25 cellular contexts compared by ENCODE assay signal in genomic region chr11:110973401-110973980, GRCh38.
"Had no signal": no experiment of that assay in that cellular context is flagged by ENCODE, and none has a peak within 500 bp of the region (broad histone marks: within the 10 kb centered on the region; RNA-seq: fewer than 3 reads in every experiment).

No MANE protein-coding gene starts in this region.

- H3K36me3 Mint-ChIP-seq: activated naive CD8-positive, alpha-beta T cell treated with anti-CD3 and anti-CD28 coated beads for 36 hours; memory B cell; stimulated activated naive B cell treated with anti-CD40 and anti-IgM and Interleukin-4, amounts not matched to agents 10 μg/mL and 1 μg/mL and 100 μg/mL, for 72 hours had no signal

- DNase-seq: activated B cell treated with CpG ODN at 0.5 μM for 24 hours; activated CD4-positive, alpha-beta T cell treated with anti-CD3 and anti-CD28 coated beads for 4 hours; activated CD4-positive, alpha-beta T cell treated with anti-CD3 and anti-CD28 coated beads, Interleukin-2, amount 50 U/mL, for 48 hours; activated CD8-positive, alpha-beta memory T cell treated with anti-CD3 and anti-CD28 coated beads, Interleukin-2, amount 50 U/mL, for 48 hours; activated naive CD4-positive, alpha-beta T cell; activated naive CD8-positive, alpha-beta T cell treated with anti-CD3 and anti-CD28 coated beads for 36 hours; activated T-cell treated with anti-CD3 and anti-CD28 coated beads, Interleukin-2, amount 50 U/mL, for 4 hours; cortex of kidney; heart left ventricle; left colon; mucosa of descending colon; retina; sigmoid colon; stimulated activated CD4-positive, alpha-beta T cell treated with anti-CD3 and anti-CD28 coated beads, Interleukin-2, amount 100 ng/mL, for 48 hours; stimulated activated CD8-positive, alpha-beta memory T cell treated with anti-CD3 and anti-CD28 coated beads, Interleukin-4, amount 100 ng/mL, for 48 hours; stimulated activated naive B cell treated with anti-CD40 and anti-IgM and Interleukin-4, amounts not matched to agents 10 μg/mL and 1 μg/mL and 100 μg/mL, for 72 hours; T1000; transverse colon; uterus had no signal

- H3K4me1 Mint-ChIP-seq: activated naive CD8-positive, alpha-beta T cell treated with anti-CD3 and anti-CD28 coated beads for 36 hours had no signal

- H3K27ac ChIP-seq: breast epithelium, epithelial cell of prostate, heart left ventricle, sigmoid colon, transverse colon, uterus had no signal

- H3K4me1 ChIP-seq: breast epithelium, sigmoid colon, transverse colon, uterus had no signal

- H3K27me3 ChIP-seq: breast epithelium, heart left ventricle, sigmoid colon, transverse colon, uterus had no signal

- ATAC-seq: activated T-cell treated with anti-CD3 and anti-CD28 coated beads, Interleukin-2, amount 50 U/mL, for 4 hours; left colon; mucosa of descending colon; stimulated activated naive B cell treated with anti-CD40 and anti-IgM and Interleukin-4, amounts not matched to agents 10 μg/mL and 1 μg/mL and 100 μg/mL, for 72 hours had no signal

- H3K27ac Mint-ChIP-seq: activated B cell treated with CpG ODN at 0.5 μM for 24 hours; activated naive CD8-positive, alpha-beta T cell treated with anti-CD3 and anti-CD28 coated beads for 36 hours; activated T-helper 2 cell treated with anti-CD3 and anti-CD28 coated beads, Interferon-gamma antibody, Interleukin-2, Interleukin-4, amounts not matched to agents 10 μg/mL and 5 μg/mL and 100 μg/mL, durations not matched to agents 14 hours and 24 hours and 36 hours; memory B cell; stimulated activated naive B cell treated with anti-CD40 and anti-IgM and Interleukin-4, amounts not matched to agents 10 μg/mL and 1 μg/mL and 100 μg/mL, for 72 hours had no signal

- H3K9me3 ChIP-seq: breast epithelium, mucosa of descending colon, sigmoid colon, uterus had no signal

- H3K4me3 ChIP-seq: breast epithelium, heart left ventricle, mucosa of descending colon, sigmoid colon, transverse colon, uterus had no signal

- H3K36me3 ChIP-seq: breast epithelium, heart left ventricle, sigmoid colon, transverse colon, uterus had no signal

- H3K4me3 Mint-ChIP-seq: activated B cell treated with CpG ODN at 0.5 μM for 24 hours; activated naive CD8-positive, alpha-beta T cell treated with anti-CD3 and anti-CD28 coated beads for 36 hours; activated T-cell treated with anti-CD3 and anti-CD28 coated beads, Interleukin-2, amount 50 U/mL, for 4 hours; memory B cell; stimulated activated naive B cell treated with anti-CD40 and anti-IgM and Interleukin-4, amounts not matched to agents 10 μg/mL and 1 μg/mL and 100 μg/mL, for 72 hours had no signal

- H3K9me3 Mint-ChIP-seq: activated T-cell treated with anti-CD3 and anti-CD28 coated beads, Interleukin-2, amount 50 U/mL, for 4 hours; activated T-helper 2 cell treated with anti-CD3 and anti-CD28 coated beads, Interferon-gamma antibody, Interleukin-2, Interleukin-4, amounts not matched to agents 10 μg/mL and 5 μg/mL and 100 μg/mL, durations not matched to agents 14 hours and 24 hours and 36 hours had no signal

- FAIRE-seq: astrocyte, keratinocyte had no signal

- H3K27me3 Mint-ChIP-seq: activated B cell treated with CpG ODN at 0.5 μM for 24 hours had no signal
